Comparison of ENCODE assay signal across 15 cellular contexts in genomic region chr1:201258763-201259230, GRCh38. TPM values are rescaled to one million over a fixed set of nuclear protein-coding genes. Genes with fewer than 3 reads are reported as not detected.
DNase-seq lines count a peak whose midpoint lies in the region; ATAC-seq and TF ChIP-seq lines count a peak whose summit lies in the region.
"Had no signal": no experiment of that assay in that cellular context is flagged by ENCODE, and none has a peak within 500 bp of the region (broad histone marks: within the 10 kb centered on the region; RNA-seq: fewer than 3 reads in every experiment).

No MANE protein-coding gene starts in this region.

- H3K9ac ChIP-seq in PC-3 (ENCODE audit: low read length), result no peak overlapping the region
- H3K9ac ChIP-seq: KMS-11 had no signal

- H3K79me2 ChIP-seq in PC-3 (ENCODE audit: low read length), result no peaks in the 10 kb centered on the region

- peaks cover 2% of the 10 kb centered on the region for H3K4me1 Mint-ChIP-seq in activated CD8-positive, alpha-beta T cell treated with anti-CD3 and anti-CD28 coated beads, Interleukin-2, amount 10 ng/mL, durations not matched to agents 7 days and 5 days (ENCODE audit: low read depth)
- no peaks in the 10 kb centered on the region for H3K4me1 Mint-ChIP-seq in activated CD8-positive, alpha-beta T cell treated with anti-CD3 and anti-CD28 coated beads for 36 hours (ENCODE audit: low read depth)
- H3K4me1 Mint-ChIP-seq: CD14-positive monocyte had no signal

- H3K36me3 ChIP-seq in PC-3 (ENCODE audit: low read depth, low read length) (no peaks in the 10 kb centered on the region), esophagus muscularis mucosa (no peaks in the 10 kb centered on the region)

- H3K9me3 ChIP-seq in PC-3 (ENCODE audit: low read length) (no peaks in the 10 kb centered on the region), esophagus muscularis mucosa (no peaks in the 10 kb centered on the region)

- no peak overlapping the region for H3K4me3 Mint-ChIP-seq in activated CD8-positive, alpha-beta T cell treated with anti-CD3 and anti-CD28 coated beads, Interleukin-2, amount 10 ng/mL, durations not matched to agents 7 days and 5 days
- no peak overlapping the region for H3K4me3 Mint-ChIP-seq in activated CD8-positive, alpha-beta T cell treated with anti-CD3 and anti-CD28 coated beads for 36 hours

- no peak overlapping the region for H3K4me3 ChIP-seq in PC-3 (ENCODE audit: low read length)
- H3K4me3 ChIP-seq in esophagus muscularis mucosa, result no peak overlapping the region
- H3K4me3 ChIP-seq: GM12878 had no signal

- no peak overlapping the region for H2AFZ ChIP-seq in PC-3 (ENCODE audit: low read length)
- H2AFZ ChIP-seq: GM23248 had no signal

- H3K27me3 ChIP-seq in PC-3 (ENCODE audit: low read length), result no peaks in the 10 kb centered on the region
- H3K27me3 ChIP-seq in esophagus muscularis mucosa, result peaks cover 0 to 50% (median 3%) of the 10 kb centered on the region in 4 donors

- peak; percentile 11 for DNase-seq in activated CD8-positive, alpha-beta T cell treated with anti-CD3 and anti-CD28 coated beads, Interleukin-2, amount 10 ng/mL, durations not matched to agents 7 days and 5 days
- no peak for DNase-seq in activated CD8-positive, alpha-beta T cell treated with anti-CD3 and anti-CD28 coated beads for 36 hours
- DNase-seq in PC-3 (no peak), esophagus muscularis mucosa (ENCODE audit: extremely low spot score) (peak; percentile 64), posterior vena cava (ENCODE audit: low spot score) (peak; percentile 63), EL (no peak), hippocampal formation (lab: John Stamatoyannopoulos, UW) (no peak), NCI-H510A (lab: John Stamatoyannopoulos, UW) (no peak)
- DNase-seq: MM.1S, NCI-H1930, NCI-H2171 had no signal

- BruUV-seq in PC-3 (replicated peaks; lab: Mats Ljungman, UMichigan), result no TSS peak

- H3K4me2 ChIP-seq in PC-3 (ENCODE audit: low read length), result no peak overlapping the region
- H3K4me2 ChIP-seq: KMS-11 had no signal

- H3K36me3 Mint-ChIP-seq in activated CD8-positive, alpha-beta T cell treated with anti-CD3 and anti-CD28 coated beads, Interleukin-2, amount 10 ng/mL, durations not matched to agents 7 days and 5 days (ENCODE audit: low read depth), result no peaks in the 10 kb centered on the region
- H3K36me3 Mint-ChIP-seq in activated CD8-positive, alpha-beta T cell treated with anti-CD3 and anti-CD28 coated beads for 36 hours (ENCODE audit: low read depth), result no peaks in the 10 kb centered on the region
- H3K36me3 Mint-ChIP-seq: CD14-positive monocyte had no signal

- no peaks in the 10 kb centered on the region for H3K9me2 ChIP-seq in PC-3 (replicated peaks; ENCODE audit: low read length)

- POLR2A ChIA-PET in activated CD8-positive, alpha-beta T cell treated with anti-CD3 and anti-CD28 coated beads, Interleukin-2, amount 10 ng/mL, durations not matched to agents 7 days and 5 days (lab: Charles Lee), result no interaction called here
- POLR2A ChIA-PET in activated CD8-positive, alpha-beta T cell treated with anti-CD3 and anti-CD28 coated beads for 36 hours (lab: Charles Lee), result no interaction called here
- POLR2A ChIA-PET in PC-3 (lab: Charles Lee; ENCODE audit: unreplicated experiment), result no interaction called here

- CTCF ChIA-PET in activated CD8-positive, alpha-beta T cell treated with anti-CD3 and anti-CD28 coated beads, Interleukin-2, amount 10 ng/mL, durations not matched to agents 7 days and 5 days (lab: Charles Lee), result no interaction called here
- CTCF ChIA-PET in activated CD8-positive, alpha-beta T cell treated with anti-CD3 and anti-CD28 coated beads for 36 hours (lab: Charles Lee), result interaction anchor here (1.2 to 1.6 kb wide), 2 partner anchors 11 to 103 kb away, joined by 3 to 4 read pairs; no protein-coding TSS in a partner anchor
- CTCF ChIA-PET in PC-3 (lab: Charles Lee), result no interaction called here

- TF ChIP-seq EP300 in esophagus muscularis mucosa (IDR thresholded peaks at IDR 0.05), result no peak

- no peaks in the 10 kb centered on the region for H3K9me3 Mint-ChIP-seq in activated CD8-positive, alpha-beta T cell treated with anti-CD3 and anti-CD28 coated beads, Interleukin-2, amount 10 ng/mL, durations not matched to agents 7 days and 5 days (ENCODE audit: insufficient read depth)
- no peaks in the 10 kb centered on the region for H3K9me3 Mint-ChIP-seq in activated CD8-positive, alpha-beta T cell treated with anti-CD3 and anti-CD28 coated beads for 36 hours
- H3K9me3 Mint-ChIP-seq: CD14-positive monocyte had no signal

- H3K27ac ChIP-seq in PC-3 (ENCODE audit: low read length) (no peak overlapping the region), esophagus muscularis mucosa (replicated peaks in 1 of 4) (no peak overlapping the region)
- H3K27ac ChIP-seq: GM23248, KMS-11 had no signal

- peaks cover 3% of the 10 kb centered on the region for H3K27me3 Mint-ChIP-seq in activated CD8-positive, alpha-beta T cell treated with anti-CD3 and anti-CD28 coated beads, Interleukin-2, amount 10 ng/mL, durations not matched to agents 7 days and 5 days (ENCODE audit: low read depth)
- peaks cover 11% of the 10 kb centered on the region for H3K27me3 Mint-ChIP-seq in activated CD8-positive, alpha-beta T cell treated with anti-CD3 and anti-CD28 coated beads for 36 hours

- TF ChIP-seq CTCF in activated CD8-positive, alpha-beta T cell treated with anti-CD3 and anti-CD28 coated beads for 36 hours (IDR thresholded peaks at IDR 0.05), result no peak
- peak; percentile 41; the same call in 1 of the 2 replicates for TF ChIP-seq CTCF in PC-3 (conservative IDR thresholded peaks at IDR 0.05; ENCODE audit: low read depth, low read length)
- TF ChIP-seq CTCF in esophagus muscularis mucosa (IDR thresholded peaks at IDR 0.05), result no peak

- H3F3A ChIP-seq in PC-3 (ENCODE audit: low read length, unreplicated experiment), result no peaks in the 10 kb centered on the region

- ATAC-seq in activated CD8-positive, alpha-beta T cell treated with anti-CD3 and anti-CD28 coated beads, Interleukin-2, amount 10 ng/mL, durations not matched to agents 7 days and 5 days, result no peak
- no peak for ATAC-seq in activated CD8-positive, alpha-beta T cell treated with anti-CD3 and anti-CD28 coated beads for 36 hours
- no peak for ATAC-seq in PC-3
- ATAC-seq: GM12878 had no signal

- intact Hi-C loops in activated CD8-positive, alpha-beta T cell treated with anti-CD3 and anti-CD28 coated beads for 36 hours (cut with micrococcal nuclease), result no loop called here
- intact Hi-C loops in PC-3 (cut with micrococcal nuclease) (no loop called here), esophagus muscularis mucosa (cut with DNase I) (no loop called here), posterior vena cava (cut with DNase I) (loop anchor here in 1 of 2 donors (10.0 kb wide), 1 partner anchor 146 kb away; no protein-coding TSS in a partner anchor)

- 100% methylated on average over 2 of the region's 14 CpGs for WGBS in esophagus muscularis mucosa

- H3K4me1 ChIP-seq in PC-3 (ENCODE audit: insufficient read depth, low read length), result no peaks in the 10 kb centered on the region
- H3K4me1 ChIP-seq in esophagus muscularis mucosa, result peaks cover 7 to 12% (median 12%) of the 10 kb centered on the region in 4 donors

- TF ChIP-seq POLR2A in esophagus muscularis mucosa (IDR thresholded peaks at IDR 0.05; ENCODE audit: low read depth), result no peak

- H3K27ac Mint-ChIP-seq in activated CD8-positive, alpha-beta T cell treated with anti-CD3 and anti-CD28 coated beads, Interleukin-2, amount 10 ng/mL, durations not matched to agents 7 days and 5 days, result no peak overlapping the region
- H3K27ac Mint-ChIP-seq in activated CD8-positive, alpha-beta T cell treated with anti-CD3 and anti-CD28 coated beads for 36 hours, result no peak overlapping the region
- H3K27ac Mint-ChIP-seq: CD14-positive monocyte had no signal

- H4K20me1 ChIP-seq in PC-3 (ENCODE audit: low read length), result no peaks in the 10 kb centered on the region

RNA-seq across cellular contexts. Expression of gene PKP1, which starts 24.5 kb away (rescaled TPM):
- not detected for total RNA-seq in activated CD8-positive, alpha-beta T cell treated with anti-CD3 and anti-CD28 coated beads, Interleukin-2, amount 10 ng/mL, durations not matched to agents 7 days and 5 days
- not detected for total RNA-seq in activated CD8-positive, alpha-beta T cell treated with anti-CD3 and anti-CD28 coated beads for 36 hours
- total RNA-seq in PC-3 (2014; rRNA removed) (211 and 259 TPM in 2 replicates), esophagus muscularis mucosa (1 to 10 TPM in 2 of 4 donors, under 1 TPM in 2; 0.50 to 1.9 (median 1.3) TPM), posterior vena cava (1 to 10 TPM in 1 of 2 donors, under 1 TPM in 1; 0.83 to 2.8 TPM)
- total RNA-seq: GM12878 had no signal

Comparison
In these comparisons a context has a peak if more than half of its experiments do, and no peak if none do; other contexts are left out.
1. DNase-seq: peak in activated CD8-positive, alpha-beta T cell treated with anti-CD3 and anti-CD28 coated beads, Interleukin-2, amount 10 ng/mL, durations not matched to agents 7 days and 5 days (single experiment), esophagus muscularis mucosa (single experiment) and posterior vena cava (single experiment); none in activated CD8-positive, alpha-beta T cell treated with anti-CD3 and anti-CD28 coated beads for 36 hours (single experiment), PC-3 (single experiment), EL (single experiment), hippocampal formation (0 of 2) and NCI-H510A (single experiment).
2. RNA of gene PKP1, which starts 24.5 kb away (total RNA-seq): 211 to 259 TPM in PC-3; 0.83 to 2.8 TPM in posterior vena cava, 0.50 to 1.9 TPM in esophagus muscularis mucosa, not detected in activated CD8-positive, alpha-beta T cell treated with anti-CD3 and anti-CD28 coated beads, Interleukin-2, amount 10 ng/mL, durations not matched to agents 7 days and 5 days and not detected in activated CD8-positive, alpha-beta T cell treated with anti-CD3 and anti-CD28 coated beads for 36 hours; every median in the first group is over 10 times any median in the second.